ENCODE assay signal across 31 cellular contexts in genomic region chr12:109244043-109244442, GRCh38.
"Had no signal": no experiment of that assay in that cellular context is flagged by ENCODE, and none has a peak within 500 bp of the region (broad histone marks: within the 10 kb centered on the region; RNA-seq: fewer than 3 reads in every experiment).

No MANE protein-coding gene starts in this region.

- H3K27ac ChIP-seq: body of pancreas, dorsolateral prefrontal cortex, epithelial cell of prostate, esophagus squamous epithelium, gastroesophageal sphincter, WERI-Rb-1 had no signal

- H3K9me3 ChIP-seq: adrenal gland, body of pancreas, esophagus squamous epithelium, gastroesophageal sphincter had no signal

- H3K27me3 ChIP-seq: adrenal gland, body of pancreas, dorsolateral prefrontal cortex, esophagus squamous epithelium, gastroesophageal sphincter had no signal

- FAIRE-seq: colon had no signal

- ATAC-seq: activated CD4-positive, CD25-positive, alpha-beta regulatory T cell treated with anti-CD3 and anti-CD28 coated beads, Interleukin-2, amount 50 U/mL, for 24 hours; activated CD8-positive, alpha-beta T cell treated with anti-CD3 and anti-CD28 coated beads for 36 hours; activated naive CD8-positive, alpha-beta T cell treated with anti-CD3 and anti-CD28 coated beads, Interleukin-2, amount 50 U/mL, for 24 hours; body of pancreas; gastroesophageal sphincter; T-cell had no signal

- H3K4me3 ChIP-seq: adrenal gland, body of pancreas, dorsolateral prefrontal cortex, esophagus squamous epithelium, gastroesophageal sphincter had no signal

- DNase-seq: activated B cell treated with CpG ODN at 0.5 μM for 24 hours; activated CD4-positive, alpha-beta T cell treated with anti-CD3 and anti-CD28 coated beads for 48 hours; activated CD4-positive, alpha-beta T cell treated with anti-CD3 and anti-CD28 coated beads, Interleukin-2, amount 50 U/mL, for 1 hour; activated CD4-positive, alpha-beta T cell treated with anti-CD3 and anti-CD28 coated beads, Interleukin-2, amount 50 U/mL, for 48 hours; activated CD8-positive, alpha-beta memory T cell treated with anti-CD3 and anti-CD28 coated beads for 24 hours; activated CD8-positive, alpha-beta memory T cell treated with anti-CD3 and anti-CD28 coated beads, Interleukin-2, amount 50 U/mL, for 4 hours; activated CD8-positive, alpha-beta T cell treated with anti-CD3 and anti-CD28 coated beads for 36 hours; activated effector memory CD4-positive, alpha-beta T cell treated with anti-CD3 and anti-CD28 coated beads, Interleukin-2, amount 50 U/mL, for 16 hours; activated naive CD4-positive, alpha-beta T cell treated with anti-CD3 and anti-CD28 coated beads for 36 hours; activated naive CD8-positive, alpha-beta T cell treated with anti-CD3 and anti-CD28 coated beads for 36 hours; activated naive CD8-positive, alpha-beta T cell treated with anti-CD3 and anti-CD28 coated beads, Interleukin-2, amount 50 U/mL, for 24 hours; activated T-cell treated with anti-CD3 and anti-CD28 coated beads, Interleukin-2, amount 50 U/mL, for 1 hour; activated T-cell treated with anti-CD3 and anti-CD28 coated beads, Interleukin-2, amount 50 U/mL, for 48 hours; amygdala; aorta; body of pancreas; caudate nucleus; cortex of kidney; dorsolateral prefrontal cortex; effector memory CD4-positive, alpha-beta T cell; esophagus squamous epithelium; foreskin melanocyte; SW 1271; T-cell; T1000; WERI-Rb-1 had no signal

- H3K4me1 ChIP-seq: esophagus squamous epithelium, gastroesophageal sphincter had no signal
